Comparison of ENCODE assay signal across 1 cellular context in the genomic region with DNA sequence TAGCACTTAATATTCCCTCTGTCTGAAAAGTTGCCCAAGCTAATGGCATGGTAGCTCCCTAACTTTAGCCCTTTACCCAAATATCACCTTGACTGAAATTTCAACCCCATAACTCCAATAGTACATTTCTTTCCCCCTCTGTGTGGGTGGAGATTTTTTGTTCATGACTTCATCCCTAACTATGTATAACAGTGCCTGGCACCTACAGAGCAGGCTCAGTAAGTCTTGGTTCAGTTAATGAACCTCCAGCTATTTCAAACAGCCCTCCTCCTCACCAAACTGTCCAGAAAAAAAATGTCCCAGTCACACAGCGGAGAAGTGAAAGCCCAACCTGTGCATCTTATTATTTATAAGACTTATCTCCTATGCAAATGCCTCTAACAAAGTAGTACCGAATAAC.
TF ChIP-seq lines count a peak whose summit lies in the region.

No MANE protein-coding gene starts in this region.

TF ChIP-seq in HEK293, 187 proteins besides CTCF, POLR2A, EP300 and RAD21 (continued from another document):
- peak; percentile 35; the same call in 1 of the 2 replicates for TF ChIP-seq ZFHX2 (tag by site-specific recombination; conservative IDR thresholded peaks at IDR 0.05)
